8 cellular contexts compared by ENCODE assay signal in genomic region chr10:112183329-112184051, GRCh38. TPM values are rescaled to one million over a fixed set of nuclear protein-coding genes. Genes with fewer than 3 reads are reported as not detected.
DNase-seq lines count a peak whose midpoint lies in the region; ATAC-seq and TF ChIP-seq lines count a peak whose summit lies in the region.

Gene GPAM, minus strand, starts transcription at chr10:112183765. Its CDS starts 1,981 bp downstream, at chr10:112181784.

- H3K27ac ChIP-seq in coronary artery, result peak within 1 kb of the TSS; percentile 74 to 88

- peaks cover 15% of the 10 kb centered on the region for H3K36me3 Mint-ChIP-seq in activated CD4-positive, alpha-beta T cell treated with anti-CD3 and anti-CD28 coated beads, Interleukin-2, amount 10 ng/mL, durations not matched to agents 24 days and 14 days (ENCODE audit: low read depth)

- peak within 1 kb of the TSS; percentile 88 for H3K27ac Mint-ChIP-seq in activated CD4-positive, alpha-beta T cell treated with anti-CD3 and anti-CD28 coated beads, Interleukin-2, amount 10 ng/mL, durations not matched to agents 24 days and 14 days

- H3K4me1 Mint-ChIP-seq in activated CD4-positive, alpha-beta T cell treated with anti-CD3 and anti-CD28 coated beads, Interleukin-2, amount 10 ng/mL, durations not matched to agents 24 days and 14 days, result peaks cover 26% of the 10 kb centered on the region

- peaks cover 11% of the 10 kb centered on the region for H3K27me3 Mint-ChIP-seq in activated CD4-positive, alpha-beta T cell treated with anti-CD3 and anti-CD28 coated beads, Interleukin-2, amount 10 ng/mL, durations not matched to agents 24 days and 14 days

- TF ChIP-seq CTCF in coronary artery (IDR thresholded peaks at IDR 0.05), result no peak

- intact Hi-C loops in activated CD4-positive, alpha-beta T cell treated with anti-CD3 and anti-CD28 coated beads, Interleukin-2, amount 10 ng/mL, durations not matched to agents 24 days and 14 days (cut with micrococcal nuclease), result loop anchor here (1.0 to 10.0 kb wide), 5 partner anchors 129 to 1671 kb away; partner anchors contain the start of genes DCLRE1A, NHLRC2 and ZDHHC6

- peaks cover 5% of the 10 kb centered on the region for H3K9me3 Mint-ChIP-seq in activated CD4-positive, alpha-beta T cell treated with anti-CD3 and anti-CD28 coated beads, Interleukin-2, amount 10 ng/mL, durations not matched to agents 24 days and 14 days

- ATAC-seq in GM19025 (IDR thresholded peaks at IDR 0.05; ENCODE audit: low read depth, unreplicated experiment) (peak; percentile 93), HG03280 (IDR thresholded peaks at IDR 0.05; ENCODE audit: unreplicated experiment) (peak; percentile 97), left lobe of liver (peak; percentile 80)

- H3K4me3 ChIP-seq in coronary artery, result peak within 1 kb of the TSS; percentile 85

- DNase-seq in AG20443 (ENCODE audit: low spot score) (peak; percentile 98), NCI-H510A treated with DMSO at 0.1 percent for 48 hours (lab: John Stamatoyannopoulos, UW) (peak; percentile 90), coronary artery (ENCODE audit: low spot score) (peak; percentile 95), left lobe of liver (ENCODE audit: low spot score) (peak; percentile 84)
- DNase-seq in activated CD4-positive, alpha-beta T cell treated with anti-CD3 and anti-CD28 coated beads, Interleukin-2, amount 10 ng/mL, durations not matched to agents 24 days and 14 days, result peak; percentile 100
- DNase-seq in stimulated activated CD4-positive, alpha-beta T cell treated with anti-CD3 and anti-CD28 coated beads, Interleukin-2, amount 100 ng/mL, for 24 hours, result peak; percentile 100

- H3K4me3 Mint-ChIP-seq in activated CD4-positive, alpha-beta T cell treated with anti-CD3 and anti-CD28 coated beads, Interleukin-2, amount 10 ng/mL, durations not matched to agents 24 days and 14 days, result peak within 1 kb of the TSS; percentile 88

RNA-seq across cellular contexts. Expression of gene GPAM, which starts in this region (rescaled TPM):
- total RNA-seq in activated CD4-positive, alpha-beta T cell treated with anti-CD3 and anti-CD28 coated beads, Interleukin-2, amount 10 ng/mL, durations not matched to agents 24 days and 14 days, result 8.6 and 9.8 TPM in 2 replicates
- 276 TPM for total RNA-seq in left lobe of liver

Comparison
In these comparisons a context has a peak if more than half of its experiments do, and no peak if none do; other contexts are left out.
1. Peak in every context shown above with its lines: DNase-seq, ATAC-seq, H3K4me3 ChIP-seq and H3K27ac ChIP-seq.
2. RNA of gene GPAM (total RNA-seq): 276 TPM in left lobe of liver (single experiment); 8.6 to 9.8 TPM in activated CD4-positive, alpha-beta T cell treated with anti-CD3 and anti-CD28 coated beads, Interleukin-2, amount 10 ng/mL, durations not matched to agents 24 days and 14 days; every median in the first group is over 10 times any median in the second.